ENCODE assay signal across 1 cellular context in genomic region chr2:75153221-75153620, GRCh38.
TF ChIP-seq lines count a peak whose summit lies in the region.

No MANE protein-coding gene starts in this region.

TF ChIP-seq in liver, 16 proteins besides CTCF, POLR2A, EP300 and RAD21 (continued from another document):
- TF ChIP-seq FOXA1 (IDR thresholded peaks at IDR 0.05), result peak; percentile 99
- TF ChIP-seq MAX (IDR thresholded peaks at IDR 0.05), result peak; percentile 33
- peak; percentile 65 to 69 for TF ChIP-seq RXRA (IDR thresholded peaks at IDR 0.05)
- TF ChIP-seq HNF4A (conservative IDR thresholded peaks at IDR 0.05), result peak; percentile 75 to 80
- peak; percentile 32 for TF ChIP-seq YY1 (IDR thresholded peaks at IDR 0.05)
